Comparison of ENCODE assay signal across 8 cellular contexts in the genomic region with DNA sequence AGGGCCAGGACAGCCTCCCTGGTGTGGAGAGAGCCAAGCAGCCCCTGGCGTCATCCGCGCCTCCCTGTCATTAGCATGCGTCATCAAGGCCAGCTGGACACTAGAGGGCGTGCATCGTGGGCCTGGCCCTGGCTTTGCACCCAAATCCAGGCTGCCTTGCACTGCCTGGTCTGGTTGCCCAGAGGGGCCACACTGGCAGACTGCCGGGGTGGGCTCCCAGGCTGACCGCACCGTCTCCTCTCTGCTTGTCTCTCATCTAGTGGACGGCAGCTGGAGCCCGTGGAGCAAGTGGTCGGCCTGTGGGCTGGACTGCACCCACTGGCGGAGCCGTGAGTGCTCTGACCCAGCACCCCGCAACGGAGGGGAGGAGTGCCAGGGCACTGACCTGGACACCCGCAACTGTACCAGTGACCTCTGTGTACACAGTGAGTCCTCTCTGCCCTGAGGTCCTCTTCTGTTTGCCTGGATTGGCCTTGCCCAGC. TPM values are rescaled to one million over a fixed set of nuclear protein-coding genes. Genes with fewer than 3 reads are reported as not detected.
DNase-seq lines count a peak whose midpoint lies in the region; ATAC-seq and TF ChIP-seq lines count a peak whose summit lies in the region.

No MANE protein-coding gene starts in this region.

- H3K4me1 Mint-ChIP-seq in natural killer cell = peaks cover 5 to 27% of the 10 kb centered on the region in 2 donors

- DNase-seq in NCI-H82 (lab: John Stamatoyannopoulos, UW) (peak; percentile 49), NCI-H82 treated with DMSO at 0.1 percent for 48 hours (lab: John Stamatoyannopoulos, UW; ENCODE audit: unreplicated experiment) (no peak), SK-MEL-5 (ENCODE audit: low read depth, low spot score) (peak; percentile 72), heart left ventricle (no peak), stromal cell of bone marrow (ENCODE audit: low read depth) (peak; percentile 13), natural killer cell (no peak)
- no peak for DNase-seq in activated CD8-positive, alpha-beta memory T cell treated with anti-CD3 and anti-CD28 coated beads for 24 hours

- no peak overlapping the region for H3K4me3 Mint-ChIP-seq in natural killer cell

- H3K4me3 ChIP-seq in heart left ventricle = no peak overlapping the region

- no peaks in the 10 kb centered on the region for H3K36me3 Mint-ChIP-seq in natural killer cell

- H3K27ac ChIP-seq in heart left ventricle = no peak overlapping the region

- intact Hi-C loops in heart left ventricle (cut with DNase I) (no loop called here), natural killer cell (cut with micrococcal nuclease) (no loop called here)

- no peak for TF ChIP-seq POLR2A in heart left ventricle (IDR thresholded peaks at IDR 0.05)

- ATAC-seq in heart left ventricle = peak; percentile 10 to 67 (median 59)
- no peak for ATAC-seq in GM19455 (IDR thresholded peaks at IDR 0.05; ENCODE audit: unreplicated experiment)
- no peak for ATAC-seq in natural killer cell

- TF ChIP-seq CTCF in heart left ventricle (IDR thresholded peaks at IDR 0.05) (peak in 11 of 12 donors; percentile 9 to 45 (median 31)), natural killer cell (IDR thresholded peaks at IDR 0.05) (no peak)

- H3K9me3 Mint-ChIP-seq in natural killer cell = peaks cover 0 to 6% of the 10 kb centered on the region in 2 donors

- H3K36me3 ChIP-seq in heart left ventricle = no peaks in the 10 kb centered on the region

- WGBS in heart left ventricle, 4 donors = 52 to 69% (median 55%) methylated on average over 10 to 17 of the region's 17 CpGs

- peaks cover 7 to 64% (median 24%) of the 10 kb centered on the region in 9 donors for H3K27me3 ChIP-seq in heart left ventricle

- H3K9me3 ChIP-seq in heart left ventricle = no peaks in the 10 kb centered on the region

- no peaks in the 10 kb centered on the region for H3K4me1 ChIP-seq in heart left ventricle

- H3K27me3 Mint-ChIP-seq in natural killer cell (ENCODE audit: low read depth in 2 of 2) = peaks cover 7 to 18% of the 10 kb centered on the region in 2 donors

- in situ Hi-C loops in SK-MEL-5 (cut with HindIII; ENCODE audit: low pct_unique_long_range_greater_than_20kb, low sequenced_read_pairs) = no loop called here

- H3K27ac Mint-ChIP-seq in natural killer cell = peak overlapping the region in 1 of 2 donors; percentile 57

RNA-seq across cellular contexts. Expression of a gene that starts 29.0 kb away (rescaled TPM):
- not detected in 2 replicates for total RNA-seq in SK-MEL-5 (2014; rRNA removed; shearing (Covaris generic))
- not detected in 2 replicates for polyA plus RNA-seq in SK-MEL-5 (2015; cell fraction: cytosol; rRNA removed)
- not detected in 2 replicates for polyA plus RNA-seq in SK-MEL-5 (2015; cell fraction: nucleus; rRNA removed)
- total RNA-seq in heart left ventricle (10 to 100 TPM in 2 of 9 donors, 1 to 10 TPM in 6, under 1 TPM in 1; 0.46 to 44.0 (median 2.4) TPM), natural killer cell (10 to 100 TPM in 2 of 3 donors, 1 to 10 TPM in 1; 6.6 to 56.1 (median 26.2) TPM)
- polyA plus RNA-seq in heart left ventricle = 1 to 10 TPM; 4.2 to 4.3 TPM

RNA-seq across cellular contexts. Expression of a gene that starts 59.8 kb away (rescaled TPM):
- total RNA-seq in SK-MEL-5 (2014; rRNA removed; shearing (Covaris generic)) = 0.08 TPM in 1 of 2 replicates, not detected in the other
- polyA plus RNA-seq in SK-MEL-5 (2015; cell fraction: cytosol; rRNA removed) = 0.10 TPM in 1 of 2 replicates, not detected in the other
- not detected in 2 replicates for polyA plus RNA-seq in SK-MEL-5 (2015; cell fraction: nucleus; rRNA removed)
- total RNA-seq in heart left ventricle (under 1 TPM in 4 of 9 donors, not detected in 5; 0.09 to 0.43 (median 0.20) TPM), natural killer cell (not detected)
- not detected for polyA plus RNA-seq in heart left ventricle

Comparison
In these comparisons a context has a peak if more than half of its experiments do, and no peak if none do; other contexts are left out.
1. DNase-seq: peak in NCI-H82 (single experiment), SK-MEL-5 (single experiment) and stromal cell of bone marrow (single experiment); none in NCI-H82 treated with DMSO at 0.1 percent for 48 hours (single experiment), heart left ventricle (0 of 5), natural killer cell (single experiment) and activated CD8-positive, alpha-beta memory T cell treated with anti-CD3 and anti-CD28 coated beads for 24 hours (single experiment).
2. ATAC-seq: peak in heart left ventricle (4 of 4); none in GM19455 (single experiment) and natural killer cell (0 of 3).